Comparison of ENCODE assay signal across 1 cellular context in the genomic region with DNA sequence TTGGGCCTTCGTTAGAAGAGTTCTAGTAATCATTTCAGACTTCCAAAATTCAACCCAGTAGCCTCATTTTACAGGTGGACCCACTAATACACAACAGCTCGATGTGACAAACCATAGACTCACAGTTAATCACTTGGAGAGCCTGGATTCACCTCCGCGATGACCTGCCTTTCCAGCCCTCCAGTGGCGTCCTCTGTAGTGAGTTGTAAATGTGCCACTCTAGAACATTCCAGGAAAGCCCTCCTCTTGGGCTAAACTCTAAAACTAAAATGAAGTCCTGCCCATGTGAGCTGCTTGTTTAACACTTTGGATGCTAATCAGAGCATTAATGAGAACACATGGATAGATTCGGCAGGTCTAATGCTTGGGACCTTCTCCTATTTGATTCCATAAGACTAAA.
TF ChIP-seq lines count a peak whose summit lies in the region.

No MANE protein-coding gene starts in this region.

TF ChIP-seq in GM23338, 12 proteins besides CTCF, POLR2A, EP300 and RAD21 (continued from another document):
- TF ChIP-seq, protein P1, sequence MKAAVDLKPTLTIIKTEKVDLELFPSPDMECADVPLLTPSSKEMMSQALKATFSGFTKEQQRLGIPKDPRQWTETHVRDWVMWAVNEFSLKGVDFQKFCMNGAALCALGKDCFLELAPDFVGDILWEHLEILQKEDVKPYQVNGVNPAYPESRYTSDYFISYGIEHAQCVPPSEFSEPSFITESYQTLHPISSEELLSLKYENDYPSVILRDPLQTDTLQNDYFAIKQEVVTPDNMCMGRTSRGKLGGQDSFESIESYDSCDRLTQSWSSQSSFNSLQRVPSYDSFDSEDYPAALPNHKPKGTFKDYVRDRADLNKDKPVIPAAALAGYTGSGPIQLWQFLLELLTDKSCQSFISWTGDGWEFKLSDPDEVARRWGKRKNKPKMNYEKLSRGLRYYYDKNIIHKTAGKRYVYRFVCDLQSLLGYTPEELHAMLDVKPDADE (IDR thresholded peaks at IDR 0.05), result no peak
- TF ChIP-seq ZNF114 (CRISPR knock-in tag; IDR thresholded peaks at IDR 0.05) (no peak), ZNF331 (CRISPR knock-in tag; IDR thresholded peaks at IDR 0.05; ENCODE audit: low read depth) (no peak)
- TF ChIP-seq, protein P2, sequence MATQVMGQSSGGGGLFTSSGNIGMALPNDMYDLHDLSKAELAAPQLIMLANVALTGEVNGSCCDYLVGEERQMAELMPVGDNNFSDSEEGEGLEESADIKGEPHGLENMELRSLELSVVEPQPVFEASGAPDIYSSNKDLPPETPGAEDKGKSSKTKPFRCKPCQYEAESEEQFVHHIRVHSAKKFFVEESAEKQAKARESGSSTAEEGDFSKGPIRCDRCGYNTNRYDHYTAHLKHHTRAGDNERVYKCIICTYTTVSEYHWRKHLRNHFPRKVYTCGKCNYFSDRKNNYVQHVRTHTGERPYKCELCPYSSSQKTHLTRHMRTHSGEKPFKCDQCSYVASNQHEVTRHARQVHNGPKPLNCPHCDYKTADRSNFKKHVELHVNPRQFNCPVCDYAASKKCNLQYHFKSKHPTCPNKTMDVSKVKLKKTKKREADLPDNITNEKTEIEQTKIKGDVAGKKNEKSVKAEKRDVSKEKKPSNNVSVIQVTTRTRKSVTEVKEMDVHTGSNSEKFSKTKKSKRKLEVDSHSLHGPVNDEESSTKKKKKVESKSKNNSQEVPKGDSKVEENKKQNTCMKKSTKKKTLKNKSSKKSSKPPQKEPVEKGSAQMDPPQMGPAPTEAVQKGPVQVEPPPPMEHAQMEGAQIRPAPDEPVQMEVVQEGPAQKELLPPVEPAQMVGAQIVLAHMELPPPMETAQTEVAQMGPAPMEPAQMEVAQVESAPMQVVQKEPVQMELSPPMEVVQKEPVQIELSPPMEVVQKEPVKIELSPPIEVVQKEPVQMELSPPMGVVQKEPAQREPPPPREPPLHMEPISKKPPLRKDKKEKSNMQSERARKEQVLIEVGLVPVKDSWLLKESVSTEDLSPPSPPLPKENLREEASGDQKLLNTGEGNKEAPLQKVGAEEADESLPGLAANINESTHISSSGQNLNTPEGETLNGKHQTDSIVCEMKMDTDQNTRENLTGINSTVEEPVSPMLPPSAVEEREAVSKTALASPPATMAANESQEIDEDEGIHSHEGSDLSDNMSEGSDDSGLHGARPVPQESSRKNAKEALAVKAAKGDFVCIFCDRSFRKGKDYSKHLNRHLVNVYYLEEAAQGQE (IDR thresholded peaks at IDR 0.05; ENCODE audit: unreplicated experiment), result no peak
TF ChIP-seq in GM23338: peak in this region for 0.
